In the genomic region with DNA sequence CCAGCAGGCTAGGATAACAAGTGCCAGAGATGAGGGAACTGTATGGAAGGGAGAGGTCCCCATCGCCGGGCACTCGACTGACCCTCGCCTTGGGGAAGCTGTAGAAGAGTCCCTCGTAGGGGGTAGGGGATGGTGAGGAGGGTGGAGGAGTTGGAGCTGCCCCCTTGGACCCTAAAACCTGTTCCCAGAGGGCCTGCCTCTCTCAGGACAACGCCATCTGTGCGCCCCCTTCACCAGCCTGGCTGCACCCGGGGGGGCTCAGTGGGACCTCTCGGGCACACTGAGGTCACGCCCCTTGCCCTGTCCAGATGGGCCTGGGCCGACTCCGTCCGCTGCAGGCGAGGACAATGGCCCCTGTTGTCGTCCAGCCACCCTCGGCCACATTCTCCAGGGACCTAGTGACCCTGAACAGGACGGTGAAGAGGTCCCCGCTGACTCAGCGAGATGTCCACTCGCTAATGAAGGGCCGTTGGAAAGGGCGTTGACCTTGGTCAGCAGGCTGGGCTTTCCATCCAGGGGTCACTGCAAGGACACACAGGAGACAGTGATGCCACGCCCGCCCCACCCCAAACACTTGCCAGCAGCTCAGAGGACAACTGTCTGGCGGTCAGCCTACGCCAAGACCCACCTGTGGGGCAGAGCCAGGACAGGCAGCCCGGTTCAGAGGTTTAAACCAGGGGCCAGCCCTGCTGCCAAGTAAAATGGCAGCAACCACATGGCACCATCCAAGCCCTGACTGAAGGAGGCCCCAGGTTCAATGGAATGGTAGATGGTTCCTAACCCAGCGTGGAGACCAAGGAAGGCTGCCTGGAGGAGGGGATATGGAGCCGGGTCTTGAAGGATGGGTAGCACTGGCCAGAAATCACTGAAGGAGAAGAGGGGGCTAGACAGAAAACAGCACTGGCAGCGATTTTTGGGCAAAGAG, we compare ENCODE assay signal across 1 cellular context.
A peak's percentile ranks its signal among the peaks of the same experiment; 100 is the strongest.
TF ChIP-seq lines count a peak whose summit lies in the region.

No MANE protein-coding gene starts in this region.

TF ChIP-seq in HepG2, 621 proteins besides CTCF, POLR2A, EP300 and RAD21 (continued from another document):
- TF ChIP-seq ZNF629 (CRISPR knock-in tag; conservative IDR thresholded peaks at IDR 0.05) (no peak), ZMYM3 (CRISPR knock-in tag; IDR thresholded peaks at IDR 0.05) (no peak), ZBTB1 (CRISPR knock-in tag; IDR thresholded peaks at IDR 0.05; ENCODE audit: borderline replicate concordance) (no peak), AHR (CRISPR knock-in tag; IDR thresholded peaks at IDR 0.05) (no peak), MAFF (IDR thresholded peaks at IDR 0.05; ENCODE audit: low read depth, low read length) (peak; percentile 47; the same call in 1 of the 2 replicates), ZNF335 (CRISPR knock-in tag; IDR thresholded peaks at IDR 0.05) (no peak), TAF15 (IDR thresholded peaks at IDR 0.05; ENCODE audit: low read depth, low read length, poor library complexity, severe bottlenecking) (no peak), ZMYM4 (CRISPR knock-in tag; IDR thresholded peaks at IDR 0.05) (no peak), XBP1 (CRISPR knock-in tag; IDR thresholded peaks at IDR 0.05) (no peak), MAFK (conservative IDR thresholded peaks at IDR 0.05 in 1 of 2, IDR thresholded peaks at IDR 0.05 in 1 of 2; ENCODE audit: low read length in 2 of 2) (peak; percentile 62 to 70), THYN1 (CRISPR knock-in tag; IDR thresholded peaks at IDR 0.05; ENCODE audit: borderline replicate concordance, low read depth) (no peak)
- TF ChIP-seq, protein P1, sequence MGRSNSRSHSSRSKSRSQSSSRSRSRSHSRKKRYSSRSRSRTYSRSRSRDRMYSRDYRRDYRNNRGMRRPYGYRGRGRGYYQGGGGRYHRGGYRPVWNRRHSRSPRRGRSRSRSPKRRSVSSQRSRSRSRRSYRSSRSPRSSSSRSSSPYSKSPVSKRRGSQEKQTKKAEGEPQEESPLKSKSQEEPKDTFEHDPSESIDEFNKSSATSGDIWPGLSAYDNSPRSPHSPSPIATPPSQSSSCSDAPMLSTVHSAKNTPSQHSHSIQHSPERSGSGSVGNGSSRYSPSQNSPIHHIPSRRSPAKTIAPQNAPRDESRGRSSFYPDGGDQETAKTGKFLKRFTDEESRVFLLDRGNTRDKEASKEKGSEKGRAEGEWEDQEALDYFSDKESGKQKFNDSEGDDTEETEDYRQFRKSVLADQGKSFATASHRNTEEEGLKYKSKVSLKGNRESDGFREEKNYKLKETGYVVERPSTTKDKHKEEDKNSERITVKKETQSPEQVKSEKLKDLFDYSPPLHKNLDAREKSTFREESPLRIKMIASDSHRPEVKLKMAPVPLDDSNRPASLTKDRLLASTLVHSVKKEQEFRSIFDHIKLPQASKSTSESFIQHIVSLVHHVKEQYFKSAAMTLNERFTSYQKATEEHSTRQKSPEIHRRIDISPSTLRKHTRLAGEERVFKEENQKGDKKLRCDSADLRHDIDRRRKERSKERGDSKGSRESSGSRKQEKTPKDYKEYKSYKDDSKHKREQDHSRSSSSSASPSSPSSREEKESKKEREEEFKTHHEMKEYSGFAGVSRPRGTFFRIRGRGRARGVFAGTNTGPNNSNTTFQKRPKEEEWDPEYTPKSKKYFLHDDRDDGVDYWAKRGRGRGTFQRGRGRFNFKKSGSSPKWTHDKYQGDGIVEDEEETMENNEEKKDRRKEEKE (IDR thresholded peaks at IDR 0.05) = no peak
